8 cellular contexts compared by ENCODE assay signal in genomic region chr21:28516996-28517592, GRCh38.
DNase-seq lines count a peak whose midpoint lies in the region; TF ChIP-seq lines count a peak whose summit lies in the region.

No MANE protein-coding gene starts in this region.

- in situ Hi-C loops in GM13977 (cut with MboI; ENCODE audit: low pct_unique_long_range_greater_than_20kb, low sequenced_read_pairs, unreplicated experiment) = loop anchor here (25.0 kb wide), 1 partner anchor 220 kb away; no protein-coding TSS in a partner anchor
- in situ Hi-C loops in astrocyte of the spinal cord (cut with HindIII; ENCODE audit: low sequenced_read_pairs) = no loop called here

- no peak overlapping the region for H3K27ac ChIP-seq in HEK293 (ENCODE audit: extremely low read depth, low read depth, low read length)

- no peak overlapping the region for H3K4me3 ChIP-seq in HEK293 (ENCODE audit: low read depth, low read length)
- H3K4me3 ChIP-seq in MG63 = no peak overlapping the region
- H3K4me3 ChIP-seq in astrocyte of the spinal cord (ENCODE audit: low read depth, low read length) = no peak overlapping the region

- no peaks in the 10 kb centered on the region for H3K4me1 Mint-ChIP-seq in T-helper 2 cell treated with Interferon-gamma antibody and Interleukin-4, amounts not matched to agents 5 μg/mL and 100 μg/mL, for 36 hours (ENCODE audit: low read depth)

- DNase-seq in GM13977 (ENCODE audit: low spot score) = peak; percentile 27
- peak; percentile 16 for DNase-seq in MG63
- DNase-seq in T-helper 2 cell treated with Interferon-gamma antibody and Interleukin-4, amounts not matched to agents 5 μg/mL and 100 μg/mL, for 36 hours (ENCODE audit: low spot score) = peak; percentile 36
- DNase-seq in astrocyte of the spinal cord (ENCODE audit: low read depth, low spot score) = peak; percentile 55
- peak; percentile 47 for DNase-seq in inferior parietal cortex (ENCODE audit: extremely low spot score)
- peak; percentile 62 for DNase-seq in stimulated activated CD4-positive, alpha-beta T cell treated with anti-CD3 and anti-CD28 coated beads, Interleukin-1b, Interleukin-23, amount 100 ng/mL, for 48 hours
- no peak for DNase-seq in middle frontal gyrus (ENCODE audit: extremely low spot score, low spot score)

- CTCF ChIA-PET in HEK293 (lab: Yijun Ruan, JAX) = interaction anchor here (0.6 to 3.3 kb wide), 21 partner anchors 9 to 572 kb away, joined by 3 to 43 read pairs (median 5); no protein-coding TSS in a partner anchor

- H3K27ac Mint-ChIP-seq in T-helper 2 cell treated with Interferon-gamma antibody and Interleukin-4, amounts not matched to agents 5 μg/mL and 100 μg/mL, for 36 hours = no peak overlapping the region

- H3K4me3 Mint-ChIP-seq in T-helper 2 cell treated with Interferon-gamma antibody and Interleukin-4, amounts not matched to agents 5 μg/mL and 100 μg/mL, for 36 hours = no peak overlapping the region

- H3K27me3 Mint-ChIP-seq in T-helper 2 cell treated with Interferon-gamma antibody and Interleukin-4, amounts not matched to agents 5 μg/mL and 100 μg/mL, for 36 hours (ENCODE audit: low read depth) = peaks cover 6% of the 10 kb centered on the region

- H3K36me3 ChIP-seq in HEK293 (ENCODE audit: control insufficient read depth in 2 of 2, insufficient read depth in 1 of 2, low read length in 2 of 2) (no peaks in the 10 kb centered on the region), MG63 (no peaks in the 10 kb centered on the region; the same call in 1 of the 2 replicates)

- H3K9me3 Mint-ChIP-seq in T-helper 2 cell treated with Interferon-gamma antibody and Interleukin-4, amounts not matched to agents 5 μg/mL and 100 μg/mL, for 36 hours = no peaks in the 10 kb centered on the region

- TF ChIP-seq CTCF in GM13977 (IDR thresholded peaks at IDR 0.05; ENCODE audit: extremely low read depth, insufficient read depth, missing control alignments) (peak; percentile 77), HEK293 (tag by site-specific recombination; IDR thresholded peaks at IDR 0.05) (peak; percentile 55; the same call in 1 of the 2 replicates), astrocyte of the spinal cord (IDR thresholded peaks at IDR 0.05; ENCODE audit: low read depth, low read length) (peak; percentile 83)

- no peaks in the 10 kb centered on the region for H3K4me1 ChIP-seq in HEK293 (ENCODE audit: control insufficient read depth, insufficient read depth, low read length)

- no peaks in the 10 kb centered on the region for H3K9me3 ChIP-seq in HEK293 (ENCODE audit: control insufficient read depth, insufficient read depth, low read depth, low read length)
- H3K9me3 ChIP-seq in MG63 = no peaks in the 10 kb centered on the region

- no peaks in the 10 kb centered on the region for H3K36me3 Mint-ChIP-seq in T-helper 2 cell treated with Interferon-gamma antibody and Interleukin-4, amounts not matched to agents 5 μg/mL and 100 μg/mL, for 36 hours (ENCODE audit: low read depth)

- POLR2A ChIA-PET in HEK293 (lab: Yijun Ruan, JAX) = no interaction called here

- no peaks in the 10 kb centered on the region for H3K27me3 ChIP-seq in MG63

TF ChIP-seq in HEK293, 187 proteins besides CTCF, POLR2A, EP300 and RAD21:
- TF ChIP-seq, protein P1, sequence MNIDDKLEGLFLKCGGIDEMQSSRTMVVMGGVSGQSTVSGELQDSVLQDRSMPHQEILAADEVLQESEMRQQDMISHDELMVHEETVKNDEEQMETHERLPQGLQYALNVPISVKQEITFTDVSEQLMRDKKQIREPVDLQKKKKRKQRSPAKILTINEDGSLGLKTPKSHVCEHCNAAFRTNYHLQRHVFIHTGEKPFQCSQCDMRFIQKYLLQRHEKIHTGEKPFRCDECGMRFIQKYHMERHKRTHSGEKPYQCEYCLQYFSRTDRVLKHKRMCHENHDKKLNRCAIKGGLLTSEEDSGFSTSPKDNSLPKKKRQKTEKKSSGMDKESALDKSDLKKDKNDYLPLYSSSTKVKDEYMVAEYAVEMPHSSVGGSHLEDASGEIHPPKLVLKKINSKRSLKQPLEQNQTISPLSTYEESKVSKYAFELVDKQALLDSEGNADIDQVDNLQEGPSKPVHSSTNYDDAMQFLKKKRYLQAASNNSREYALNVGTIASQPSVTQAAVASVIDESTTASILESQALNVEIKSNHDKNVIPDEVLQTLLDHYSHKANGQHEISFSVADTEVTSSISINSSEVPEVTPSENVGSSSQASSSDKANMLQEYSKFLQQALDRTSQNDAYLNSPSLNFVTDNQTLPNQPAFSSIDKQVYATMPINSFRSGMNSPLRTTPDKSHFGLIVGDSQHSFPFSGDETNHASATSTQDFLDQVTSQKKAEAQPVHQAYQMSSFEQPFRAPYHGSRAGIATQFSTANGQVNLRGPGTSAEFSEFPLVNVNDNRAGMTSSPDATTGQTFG (tag by site-specific recombination; IDR thresholded peaks at IDR 0.05; ENCODE audit: borderline replicate concordance) = no peak
- peak; percentile 80; the same call in 1 of the 2 replicates for TF ChIP-seq TCF7L2 (IDR thresholded peaks at IDR 0.05; ENCODE audit: borderline replicate concordance, low read depth, low read length)
- no peak for TF ChIP-seq ZNF394 (tag by site-specific recombination; IDR thresholded peaks at IDR 0.05; ENCODE audit: borderline replicate concordance)
- TF ChIP-seq MZF1 (tag by site-specific recombination; IDR thresholded peaks at IDR 0.05; ENCODE audit: borderline replicate concordance) = no peak
- TF ChIP-seq, protein P2, sequence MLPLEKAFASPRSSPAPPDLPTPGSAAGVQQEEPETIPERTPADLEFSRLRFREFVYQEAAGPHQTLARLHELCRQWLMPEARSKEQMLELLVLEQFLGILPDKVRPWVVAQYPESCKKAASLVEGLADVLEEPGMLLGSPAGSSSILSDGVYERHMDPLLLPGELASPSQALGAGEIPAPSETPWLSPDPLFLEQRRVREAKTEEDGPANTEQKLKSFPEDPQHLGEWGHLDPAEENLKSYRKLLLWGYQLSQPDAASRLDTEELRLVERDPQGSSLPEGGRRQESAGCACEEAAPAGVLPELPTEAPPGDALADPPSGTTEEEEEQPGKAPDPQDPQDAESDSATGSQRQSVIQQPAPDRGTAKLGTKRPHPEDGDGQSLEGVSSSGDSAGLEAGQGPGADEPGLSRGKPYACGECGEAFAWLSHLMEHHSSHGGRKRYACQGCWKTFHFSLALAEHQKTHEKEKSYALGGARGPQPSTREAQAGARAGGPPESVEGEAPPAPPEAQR (tag by site-specific recombination; IDR thresholded peaks at IDR 0.05) = no peak
- peak; percentile 49; the same call in 1 of the 2 replicates for TF ChIP-seq TRIM28 (IDR thresholded peaks at IDR 0.05; ENCODE audit: borderline replicate concordance, low read length)
- peak; percentile 44 for TF ChIP-seq ZNF654 (tag by site-specific recombination; IDR thresholded peaks at IDR 0.05; ENCODE audit: low read depth)
- TF ChIP-seq ZNF391 (tag by site-specific recombination; IDR thresholded peaks at IDR 0.05; ENCODE audit: borderline replicate concordance, low read depth) = no peak
- TF ChIP-seq PRDM1 (tag by site-specific recombination; IDR thresholded peaks at IDR 0.05) = peak; percentile 77
